In the genomic region with DNA sequence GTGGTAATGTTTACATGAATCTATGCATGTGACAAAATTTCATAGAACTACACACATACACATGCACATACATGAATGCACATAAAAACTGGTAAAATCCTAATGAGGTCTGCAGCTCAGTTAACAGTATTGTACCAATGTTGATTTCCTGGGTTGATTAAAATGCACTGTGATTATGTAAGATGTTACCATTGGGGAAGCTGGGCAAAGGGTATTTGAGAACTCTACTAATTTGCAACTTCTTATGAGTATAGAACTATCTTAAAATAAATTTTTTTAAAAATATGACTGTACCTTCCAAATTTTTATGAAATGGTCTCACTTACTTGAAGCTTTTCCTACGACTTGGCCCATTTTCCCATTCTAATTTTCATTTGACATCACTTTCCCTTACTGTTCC, we compare ENCODE assay signal across 34 cellular contexts.
"Had no signal": no experiment of that assay in that cellular context is flagged by ENCODE, and none has a peak within 500 bp of the region (broad histone marks: within the 10 kb centered on the region; RNA-seq: fewer than 3 reads in every experiment).

No MANE protein-coding gene starts in this region.

- H3K4me3 ChIP-seq: MG63 had no signal

- DNase-seq: Karpas-422, Kasumi-1, MG63, MM.1S, MV-4-11, NCI-H1048, NCI-H1092, NCI-H1092 treated with DMSO at 0.1 percent for 48 hours, NCI-H1105, NCI-H1105 treated with DMSO at 0.1 percent for 48 hours, NCI-H1417, NCI-H1417 treated with DMSO at 0.1 percent for 48 hours, NCI-H1436, NCI-H1436 treated with DMSO at 0.1 percent for 48 hours, NCI-H146, NCI-H1694, NCI-H1694 treated with DMSO at 0.1 percent for 48 hours, NCI-H187, NCI-H187 treated with DMSO at 0.1 percent for 48 hours, NCI-H1930, NCI-H2029, NCI-H2029 treated with DMSO at 0.1 percent for 48 hours, NCI-H2081, NCI-H2081 treated with DMSO at 0.1 percent for 48 hours, NCI-H2107, NCI-H2171, NCI-H2171 treated with DMSO at 0.1 percent for 48 hours, NCI-H2227 treated with DMSO at 0.1 percent for 48 hours, NCI-H226, NCI-H345, NCI-H446, NCI-H446 treated with DMSO at 0.1 percent for 48 hours, NCI-H510A had no signal

- H3K27ac ChIP-seq: KMS-11 had no signal

- H3K9me3 ChIP-seq: MG63 had no signal

- H3K36me3 ChIP-seq: MG63 had no signal
